Comparison of ENCODE assay signal across 8 cellular contexts in genomic region chr1:1348420-1349255, GRCh38. TPM values are rescaled to one million over a fixed set of nuclear protein-coding genes. Genes with fewer than 3 reads are reported as not detected.
DNase-seq lines count a peak whose midpoint lies in the region; ATAC-seq and TF ChIP-seq lines count a peak whose summit lies in the region.

No MANE protein-coding gene starts in this region.

- H3K36me3 ChIP-seq in mesodermal cell (ENCODE audit: control insufficient read depth, insufficient read depth, low read length), result peaks cover 11% of the 10 kb centered on the region

- peaks cover 29% of the 10 kb centered on the region for H3K4me1 Mint-ChIP-seq in CD4-positive, alpha-beta T cell (ENCODE audit: low read depth)

- no peaks in the 10 kb centered on the region for H3K9me3 ChIP-seq in CD4-positive, alpha-beta T cell (ENCODE audit: control insufficient read depth, low read length)
- H3K9me3 ChIP-seq in mesodermal cell (ENCODE audit: control insufficient read depth, low read length), result no peaks in the 10 kb centered on the region

- peak overlapping the region; percentile 86 for H3K4me3 Mint-ChIP-seq in CD4-positive, alpha-beta T cell

- no peaks in the 10 kb centered on the region for H3K9me3 Mint-ChIP-seq in CD4-positive, alpha-beta T cell

- no peaks in the 10 kb centered on the region for H3K36me3 Mint-ChIP-seq in CD4-positive, alpha-beta T cell (ENCODE audit: low read depth)

- intact Hi-C loops in CD4-positive, alpha-beta T cell (cut with DNase I, micrococcal nuclease), result loop anchor here (1.0 to 2.0 kb wide), 5 partner anchors 24 to 232 kb away; partner anchors contain the start of genes C1orf159 (in 1 of the 2), CPTP (in 1 of the 2), INTS11 (in 1 of the 2) and PUSL1 (in 1 of the 2)

- H3K27me3 ChIP-seq in CD4-positive, alpha-beta T cell (ENCODE audit: control insufficient read depth, insufficient read depth, low read length), result peaks cover 11% of the 10 kb centered on the region

- H3K4me3 ChIP-seq in mesodermal cell (ENCODE audit: extremely low read depth, insufficient read depth, low read length, poor library complexity, severe bottlenecking), result peak overlapping the region; percentile 54

- H3K27ac Mint-ChIP-seq in CD4-positive, alpha-beta T cell, result no peak overlapping the region

- CTCF ChIA-PET in CD4-positive, alpha-beta T cell (lab: Charles Lee), result interaction anchor here (0.6 to 0.7 kb wide), 3 partner anchors 23 to 535 kb away, joined by 3 read pairs; no protein-coding TSS in a partner anchor

- H3K27me3 Mint-ChIP-seq in CD4-positive, alpha-beta T cell, result peaks cover 15% of the 10 kb centered on the region

- TF ChIP-seq CTCF in CD4-positive, alpha-beta T cell (IDR thresholded peaks at IDR 0.05), result no peak

- H3K4me1 ChIP-seq in mesodermal cell (ENCODE audit: control insufficient read depth, insufficient read depth, low read length, poor library complexity, severe bottlenecking), result peaks cover 36% of the 10 kb centered on the region

- WGBS in mesodermal cell (ENCODE audit: insufficient coverage in 2 of 2), 2 experiments, result 0 to 2% methylated on average over 57 to 70 of the region's 109 CpGs

- DNase-seq in CD4-positive, alpha-beta T cell, result no peak
- peak; percentile 50 for DNase-seq in M059J (ENCODE audit: low read depth)
- DNase-seq in caudate nucleus (lab: John Stamatoyannopoulos, UW), result peak in 6 of 61 donors; percentile 9 to 54 (median 45)
- DNase-seq in NAMALWA (ENCODE audit: low spot score), result no peak
- no peak for DNase-seq in occipital lobe (lab: John Stamatoyannopoulos, UW)
- no peak for DNase-seq in activated gamma-delta T cell (lab: John Stamatoyannopoulos, UW)

- POLR2A ChIA-PET in CD4-positive, alpha-beta T cell (lab: Charles Lee), result interaction anchor here (0.6 to 1.8 kb wide), 4 partner anchors 23 to 192 kb away, joined by 3 to 11 read pairs (median 5); partner anchors contain the start of genes AURKAIP1 and CCNL2

- H3K27ac ChIP-seq in CD4-positive, alpha-beta T cell (ENCODE audit: low read depth, low read length), result no peak overlapping the region
- H3K27ac ChIP-seq in caudate nucleus (ENCODE audit: low read depth, low read length) (peak overlapping the region; percentile 16), mesodermal cell (ENCODE audit: low read depth, low read length, severe bottlenecking) (no peak overlapping the region)

- ATAC-seq in CD4-positive, alpha-beta T cell (ENCODE audit: poor library complexity), result peak; percentile 18
- peak; percentile 35 for ATAC-seq in GM21528 (IDR thresholded peaks at IDR 0.05; ENCODE audit: low FRiP score, unreplicated experiment)

RNA-seq across cellular contexts. Expression of gene DVL1, which starts 0.6 kb away (rescaled TPM):
- total RNA-seq in CD4-positive, alpha-beta T cell, result 10 to 100 TPM; 44.9 to 45.5 TPM
- total RNA-seq in M059J (2014; rRNA removed; shearing (Covaris generic)), result 22.4 and 34.5 TPM in 2 replicates
- 41.8 TPM for polyA plus RNA-seq in mesodermal cell (2013, experiment 1 of 2)
- polyA plus RNA-seq in mesodermal cell (2013, experiment 2 of 2), result 32.0 TPM
- 70.7 TPM for total RNA-seq in occipital lobe

RNA-seq across cellular contexts. Expression of gene MXRA8, which starts 9.7 kb away (rescaled TPM):
- total RNA-seq in CD4-positive, alpha-beta T cell, result 1 to 10 TPM; 1.6 to 2.9 TPM
- total RNA-seq in M059J (2014; rRNA removed; shearing (Covaris generic)), result 0.25 and 2.6 TPM in 2 replicates
- polyA plus RNA-seq in mesodermal cell (2013, experiment 1 of 2), result 234 TPM
- polyA plus RNA-seq in mesodermal cell (2013, experiment 2 of 2), result 205 TPM
- total RNA-seq in occipital lobe, result 11.5 TPM

RNA-seq across cellular contexts. Expression of gene TAS1R3, which starts 17.6 kb away (rescaled TPM):
- 1 to 10 TPM; 3.3 to 3.4 TPM for total RNA-seq in CD4-positive, alpha-beta T cell
- not detected in 2 replicates for total RNA-seq in M059J (2014; rRNA removed; shearing (Covaris generic))
- 0.11 TPM for polyA plus RNA-seq in mesodermal cell (2013, experiment 1 of 2)
- 0.10 TPM for polyA plus RNA-seq in mesodermal cell (2013, experiment 2 of 2)
- total RNA-seq in occipital lobe, result 0.31 TPM

RNA-seq across cellular contexts. Expression of gene CPTP, which starts 24.0 kb away (rescaled TPM):
- total RNA-seq in CD4-positive, alpha-beta T cell, result 10 to 100 TPM; 11.6 to 12.9 TPM
- 22.4 and 35.1 TPM in 2 replicates for total RNA-seq in M059J (2014; rRNA removed; shearing (Covaris generic))
- polyA plus RNA-seq in mesodermal cell (2013, experiment 1 of 2), result 15.0 TPM
- 11.1 TPM for polyA plus RNA-seq in mesodermal cell (2013, experiment 2 of 2)
- 12.3 TPM for total RNA-seq in occipital lobe

RNA-seq across cellular contexts. Expression of gene INTS11, which starts 24.2 kb away (rescaled TPM):
- total RNA-seq in CD4-positive, alpha-beta T cell, result 100 to 1,000 TPM; 130 to 137 TPM
- total RNA-seq in M059J (2014; rRNA removed; shearing (Covaris generic)), result 74.7 and 87.4 TPM in 2 replicates
- 73.6 TPM for polyA plus RNA-seq in mesodermal cell (2013, experiment 1 of 2)
- polyA plus RNA-seq in mesodermal cell (2013, experiment 2 of 2), result 63.0 TPM
- total RNA-seq in occipital lobe, result 28.2 TPM
